14 cellular contexts compared by ENCODE assay signal in genomic region chr6:152295346-152295745, GRCh38.
A peak's percentile ranks its signal among the peaks of the same experiment; 100 is the strongest.
DNase-seq lines count a peak whose midpoint lies in the region; ATAC-seq and TF ChIP-seq lines count a peak whose summit lies in the region.
"Had no signal": no experiment of that assay in that cellular context is flagged by ENCODE, and none has a peak within 500 bp of the region (broad histone marks: within the 10 kb centered on the region; RNA-seq: fewer than 3 reads in every experiment).

No MANE protein-coding gene starts in this region.

- no peaks in the 10 kb centered on the region for H3K79me2 ChIP-seq in ACC112 (ENCODE audit: control insufficient read depth, insufficient read depth, low read length, unreplicated experiment)

- H3K27ac ChIP-seq in ACC112 (ENCODE audit: low read depth, low read length) (peak overlapping the region; percentile 5; the same call in 1 of the 2 replicates), left lung (no peak overlapping the region)
- H3K27ac ChIP-seq: ovary had no signal

- H3K4me1 Mint-ChIP-seq in activated T-helper 2 cell treated with anti-CD3 and anti-CD28 coated beads, Interferon-gamma antibody, Interleukin-2, Interleukin-4, amounts not matched to agents 10 μg/mL and 5 μg/mL and 100 μg/mL, durations not matched to agents 14 hours and 24 hours and 36 hours (ENCODE audit: low read depth), result peaks cover 6% of the 10 kb centered on the region

- H3K4me3 ChIP-seq in ACC112 (ENCODE audit: low read depth, low read length) (no peak overlapping the region), left lung (no peak overlapping the region)
- H3K4me3 ChIP-seq: ovary had no signal

- TF ChIP-seq CTCF in left lung (IDR thresholded peaks at IDR 0.05) (no peak), omental fat pad (IDR thresholded peaks at IDR 0.05) (no peak)

- H3K27me3 ChIP-seq in ACC112 (ENCODE audit: insufficient read depth, low read length) (no peaks in the 10 kb centered on the region), left lung (no peaks in the 10 kb centered on the region)
- H3K27me3 ChIP-seq: ovary had no signal

- no peak overlapping the region for H3K4me3 Mint-ChIP-seq in activated T-helper 2 cell treated with anti-CD3 and anti-CD28 coated beads, Interferon-gamma antibody, Interleukin-2, Interleukin-4, amounts not matched to agents 10 μg/mL and 5 μg/mL and 100 μg/mL, durations not matched to agents 14 hours and 24 hours and 36 hours (ENCODE audit: low read depth)
- H3K4me3 Mint-ChIP-seq: B cell had no signal

- H3K27me3 Mint-ChIP-seq in activated T-helper 2 cell treated with anti-CD3 and anti-CD28 coated beads, Interferon-gamma antibody, Interleukin-2, Interleukin-4, amounts not matched to agents 10 μg/mL and 5 μg/mL and 100 μg/mL, durations not matched to agents 14 hours and 24 hours and 36 hours (ENCODE audit: low read depth), result no peaks in the 10 kb centered on the region
- H3K27me3 Mint-ChIP-seq: B cell had no signal

- H3K36me3 ChIP-seq in ACC112 (ENCODE audit: insufficient read depth, low read length), result peaks cover 19% of the 10 kb centered on the region
- peaks cover 3 to 57% of the 10 kb centered on the region in 2 donors for H3K36me3 ChIP-seq in left lung
- H3K36me3 ChIP-seq: ovary had no signal

- H3K4me1 ChIP-seq in ACC112 (ENCODE audit: control insufficient read depth, insufficient read depth, low read length, unreplicated experiment), result peaks cover 20% of the 10 kb centered on the region
- peaks cover 0 to 4% of the 10 kb centered on the region in 2 donors for H3K4me1 ChIP-seq in left lung

- no peak overlapping the region for H3K27ac Mint-ChIP-seq in activated T-helper 2 cell treated with anti-CD3 and anti-CD28 coated beads, Interferon-gamma antibody, Interleukin-2, Interleukin-4, amounts not matched to agents 10 μg/mL and 5 μg/mL and 100 μg/mL, durations not matched to agents 14 hours and 24 hours and 36 hours
- H3K27ac Mint-ChIP-seq: B cell had no signal

- DNase-seq in HCEC 1CT (peak; percentile 98), brain pericyte (ENCODE audit: low read depth, low spot score) (peak; percentile 49), left lung (no peak), omental fat pad (ENCODE audit: low spot score) (no peak), G401 (ENCODE audit: low spot score) (no peak)
- no peak for DNase-seq in activated T-helper 2 cell treated with anti-CD3 and anti-CD28 coated beads, Interferon-gamma antibody, Interleukin-2, Interleukin-4, amounts not matched to agents 10 μg/mL and 5 μg/mL and 100 μg/mL, durations not matched to agents 14 hours and 24 hours and 36 hours (ENCODE audit: low spot score)
- DNase-seq: activated CD4-positive, alpha-beta T cell treated with anti-CD3 and anti-CD28 coated beads, Interleukin-2, amount 50 U/mL, for 4 hours; activated gamma-delta T cell; KBM-7; NCI-H2029 had no signal

- peaks cover 16% of the 10 kb centered on the region for H3K36me3 Mint-ChIP-seq in activated T-helper 2 cell treated with anti-CD3 and anti-CD28 coated beads, Interferon-gamma antibody, Interleukin-2, Interleukin-4, amounts not matched to agents 10 μg/mL and 5 μg/mL and 100 μg/mL, durations not matched to agents 14 hours and 24 hours and 36 hours (ENCODE audit: low read depth)

- H3K9me3 ChIP-seq in left lung, result no peaks in the 10 kb centered on the region
- H3K9me3 ChIP-seq: ovary had no signal

- ATAC-seq in left lung, result peak; percentile 51
- no peak for ATAC-seq in omental fat pad (ENCODE audit: low FRiP score)
- no peak for ATAC-seq in GM19324 (IDR thresholded peaks at IDR 0.05; ENCODE audit: low FRiP score, unreplicated experiment)

- H2AFZ ChIP-seq in ACC112 (ENCODE audit: low read length, unreplicated experiment), result no peak overlapping the region

- in situ Hi-C loops in G401 (cut with HindIII; ENCODE audit: low sequenced_read_pairs), result no loop called here

- intact Hi-C loops in left lung (cut with DNase I), result no loop called here
- intact Hi-C loops in activated T-helper 2 cell treated with anti-CD3 and anti-CD28 coated beads, Interferon-gamma antibody, Interleukin-2, Interleukin-4, amounts not matched to agents 10 μg/mL and 5 μg/mL and 100 μg/mL, durations not matched to agents 14 hours and 24 hours and 36 hours (cut with micrococcal nuclease), result no loop called here

- no peaks in the 10 kb centered on the region for H3K9me3 Mint-ChIP-seq in activated T-helper 2 cell treated with anti-CD3 and anti-CD28 coated beads, Interferon-gamma antibody, Interleukin-2, Interleukin-4, amounts not matched to agents 10 μg/mL and 5 μg/mL and 100 μg/mL, durations not matched to agents 14 hours and 24 hours and 36 hours

Comparison
In these comparisons a context has a peak if more than half of its experiments do, and no peak if none do; other contexts are left out.
1. DNase-seq: peak in HCEC 1CT (single experiment) and brain pericyte (single experiment); none in left lung (0 of 2), omental fat pad (single experiment), activated T-helper 2 cell treated with anti-CD3 and anti-CD28 coated beads, Interferon-gamma antibody, Interleukin-2, Interleukin-4, amounts not matched to agents 10 μg/mL and 5 μg/mL and 100 μg/mL, durations not matched to agents 14 hours and 24 hours and 36 hours (single experiment) and G401 (single experiment).